In genomic region chr2:46394649-46395510, GRCh38 we compare ENCODE assay signal across 24 cellular contexts.
DNase-seq lines count a peak whose midpoint lies in the region; ATAC-seq and TF ChIP-seq lines count a peak whose summit lies in the region.
"Had no signal": no experiment of that assay in that cellular context is flagged by ENCODE, and none has a peak within 500 bp of the region (broad histone marks: within the 10 kb centered on the region; RNA-seq: fewer than 3 reads in every experiment).

No MANE protein-coding gene starts in this region.

- CTCF ChIA-PET in activated CD4-positive, alpha-beta T cell treated with anti-CD3 and anti-CD28 coated beads for 36 hours (lab: Charles Lee): interaction anchor here (0.5 to 1.4 kb wide), 3 partner anchors 10 to 1570 kb away, joined by 3 read pairs; no protein-coding TSS in a partner anchor
- CTCF ChIA-PET in activated CD4-positive, alpha-beta T cell treated with anti-CD3 and anti-CD28 coated beads, Interleukin-2, amount 10 ng/mL, durations not matched to agents 7 days and 5 days (lab: Charles Lee): interaction anchor here (0.7 kb wide), 1 partner anchor 28 kb away, joined by 3 read pairs; no protein-coding TSS in a partner anchor

- intact Hi-C loops in activated CD4-positive, alpha-beta T cell treated with anti-CD3 and anti-CD28 coated beads for 36 hours (cut with DNase I, micrococcal nuclease): no loop called here
- intact Hi-C loops in CD14-positive monocyte (cut with micrococcal nuclease): no loop called here

- no peak for TF ChIP-seq CTCF in CD14-positive monocyte (IDR thresholded peaks at IDR 0.05)

- no peak overlapping the region for H3K27ac Mint-ChIP-seq in activated CD4-positive, alpha-beta T cell treated with anti-CD3 and anti-CD28 coated beads for 36 hours
- H3K27ac Mint-ChIP-seq in activated CD4-positive, alpha-beta T cell treated with anti-CD3 and anti-CD28 coated beads, Interleukin-2, amount 10 ng/mL, durations not matched to agents 7 days and 5 days: no peak overlapping the region
- peak overlapping the region in 1 of 7 donors; percentile 37 for H3K27ac Mint-ChIP-seq in CD14-positive monocyte
- H3K27ac Mint-ChIP-seq: activated B cell treated with CpG ODN at 0.5 μM for 24 hours had no signal

- peak; percentile 74 for ATAC-seq in activated CD4-positive, alpha-beta T cell treated with anti-CD3 and anti-CD28 coated beads for 36 hours
- ATAC-seq in left lobe of liver (peak; percentile 34), GM18498 (IDR thresholded peaks at IDR 0.05; ENCODE audit: unreplicated experiment) (no peak), GM18870 (IDR thresholded peaks at IDR 0.05; ENCODE audit: unreplicated experiment) (no peak)
- ATAC-seq: esophagus mucosa, foreskin keratinocyte, K562, left cardiac atrium, SK-N-SH treated with all-trans-retinoic acid at 6 μM for 48 hours had no signal

- peaks cover 11% of the 10 kb centered on the region for H3K27me3 Mint-ChIP-seq in activated CD4-positive, alpha-beta T cell treated with anti-CD3 and anti-CD28 coated beads for 36 hours
- peaks cover 15% of the 10 kb centered on the region for H3K27me3 Mint-ChIP-seq in activated CD4-positive, alpha-beta T cell treated with anti-CD3 and anti-CD28 coated beads, Interleukin-2, amount 10 ng/mL, durations not matched to agents 7 days and 5 days
- H3K27me3 Mint-ChIP-seq in CD14-positive monocyte (ENCODE audit: low read depth in 3 of 3): peaks cover 2 to 4% (median 3%) of the 10 kb centered on the region in 3 donors

- peaks cover 9% of the 10 kb centered on the region for H3K4me1 Mint-ChIP-seq in activated CD4-positive, alpha-beta T cell treated with anti-CD3 and anti-CD28 coated beads for 36 hours
- peaks cover 3% of the 10 kb centered on the region for H3K4me1 Mint-ChIP-seq in activated CD4-positive, alpha-beta T cell treated with anti-CD3 and anti-CD28 coated beads, Interleukin-2, amount 10 ng/mL, durations not matched to agents 7 days and 5 days
- H3K4me1 Mint-ChIP-seq in CD14-positive monocyte: peaks cover 16% of the 10 kb centered on the region
- H3K4me1 Mint-ChIP-seq: activated B cell treated with CpG ODN at 0.5 μM for 24 hours had no signal

- peak; percentile 43 for DNase-seq in activated CD4-positive, alpha-beta T cell treated with anti-CD3 and anti-CD28 coated beads for 36 hours
- no peak for DNase-seq in activated CD4-positive, alpha-beta T cell treated with anti-CD3 and anti-CD28 coated beads, Interleukin-2, amount 10 ng/mL, durations not matched to agents 7 days and 5 days
- peak; percentile 18 for DNase-seq in CD14-positive monocyte (ENCODE audit: low spot score)
- DNase-seq in MV-4-11 (lab: John Stamatoyannopoulos, UW): peak; percentile 1
- no peak for DNase-seq in left lobe of liver (ENCODE audit: low spot score)
- DNase-seq in NCI-H2171 (lab: John Stamatoyannopoulos, UW): no peak
- DNase-seq: activated B cell treated with CpG ODN at 0.5 μM for 24 hours; colonic mucosa; DMS53; effector memory CD4-positive, alpha-beta T cell; foreskin keratinocyte; GOT3; left cardiac atrium; mesendoderm; NCI-H1092; NCI-H187 treated with DMSO at 0.1 percent for 48 hours; NCI-H774; RPMI8226; stimulated activated naive CD4-positive, alpha-beta T cell had no signal

- POLR2A ChIA-PET in activated CD4-positive, alpha-beta T cell treated with anti-CD3 and anti-CD28 coated beads for 36 hours (lab: Charles Lee): no interaction called here
- POLR2A ChIA-PET in activated CD4-positive, alpha-beta T cell treated with anti-CD3 and anti-CD28 coated beads, Interleukin-2, amount 10 ng/mL, durations not matched to agents 7 days and 5 days (lab: Charles Lee): no interaction called here

- H3K4me3 Mint-ChIP-seq in activated CD4-positive, alpha-beta T cell treated with anti-CD3 and anti-CD28 coated beads for 36 hours: no peak overlapping the region
- H3K4me3 Mint-ChIP-seq in activated CD4-positive, alpha-beta T cell treated with anti-CD3 and anti-CD28 coated beads, Interleukin-2, amount 10 ng/mL, durations not matched to agents 7 days and 5 days: no peak overlapping the region
- H3K4me3 Mint-ChIP-seq in CD14-positive monocyte: peak overlapping the region in 1 of 2 donors; percentile 23
- H3K4me3 Mint-ChIP-seq: activated B cell treated with CpG ODN at 0.5 μM for 24 hours had no signal

- no peaks in the 10 kb centered on the region for H3K9me3 Mint-ChIP-seq in activated CD4-positive, alpha-beta T cell treated with anti-CD3 and anti-CD28 coated beads for 36 hours (ENCODE audit: low read depth)
- H3K9me3 Mint-ChIP-seq in activated CD4-positive, alpha-beta T cell treated with anti-CD3 and anti-CD28 coated beads, Interleukin-2, amount 10 ng/mL, durations not matched to agents 7 days and 5 days: no peaks in the 10 kb centered on the region
- peaks cover 0 to 2% (median 0%) of the 10 kb centered on the region in 7 donors for H3K9me3 Mint-ChIP-seq in CD14-positive monocyte
- H3K9me3 Mint-ChIP-seq: activated B cell treated with CpG ODN at 0.5 μM for 24 hours had no signal

- H3K36me3 Mint-ChIP-seq in activated CD4-positive, alpha-beta T cell treated with anti-CD3 and anti-CD28 coated beads for 36 hours (ENCODE audit: low read depth): no peaks in the 10 kb centered on the region
- no peaks in the 10 kb centered on the region for H3K36me3 Mint-ChIP-seq in activated CD4-positive, alpha-beta T cell treated with anti-CD3 and anti-CD28 coated beads, Interleukin-2, amount 10 ng/mL, durations not matched to agents 7 days and 5 days (ENCODE audit: low read depth)
- no peaks in the 10 kb centered on the region for H3K36me3 Mint-ChIP-seq in CD14-positive monocyte

Comparison
In these comparisons a context has a peak if more than half of its experiments do, and no peak if none do; other contexts are left out.
1. DNase-seq: peak in activated CD4-positive, alpha-beta T cell treated with anti-CD3 and anti-CD28 coated beads for 36 hours (single experiment), CD14-positive monocyte (single experiment) and MV-4-11 (single experiment); none in activated CD4-positive, alpha-beta T cell treated with anti-CD3 and anti-CD28 coated beads, Interleukin-2, amount 10 ng/mL, durations not matched to agents 7 days and 5 days (single experiment), left lobe of liver (single experiment) and NCI-H2171 (single experiment).
2. ATAC-seq: peak in activated CD4-positive, alpha-beta T cell treated with anti-CD3 and anti-CD28 coated beads for 36 hours (single experiment) and left lobe of liver (single experiment); none in GM18498 (single experiment) and GM18870 (single experiment).